1 cellular context compared by ENCODE assay signal in genomic region chr6:148448371-148449010, GRCh38.
TF ChIP-seq lines count a peak whose summit lies in the region.

No MANE protein-coding gene starts in this region.

TF ChIP-seq in GM23338, 12 proteins besides CTCF, POLR2A, EP300 and RAD21 (continued from another document):
- TF ChIP-seq REST (IDR thresholded peaks at IDR 0.05; ENCODE audit: unreplicated experiment) (no peak), ZNF462 (CRISPR knock-in tag; IDR thresholded peaks at IDR 0.05) (no peak), ZNF114 (CRISPR knock-in tag; IDR thresholded peaks at IDR 0.05) (no peak), ETS1 (IDR thresholded peaks at IDR 0.05) (no peak), ZNF331 (CRISPR knock-in tag; IDR thresholded peaks at IDR 0.05; ENCODE audit: low read depth) (no peak), EZH2phosphoT487 (IDR thresholded peaks at IDR 0.05; ENCODE audit: unreplicated experiment) (no peak)
